ENCODE assay signal across 1 cellular context in the genomic region with DNA sequence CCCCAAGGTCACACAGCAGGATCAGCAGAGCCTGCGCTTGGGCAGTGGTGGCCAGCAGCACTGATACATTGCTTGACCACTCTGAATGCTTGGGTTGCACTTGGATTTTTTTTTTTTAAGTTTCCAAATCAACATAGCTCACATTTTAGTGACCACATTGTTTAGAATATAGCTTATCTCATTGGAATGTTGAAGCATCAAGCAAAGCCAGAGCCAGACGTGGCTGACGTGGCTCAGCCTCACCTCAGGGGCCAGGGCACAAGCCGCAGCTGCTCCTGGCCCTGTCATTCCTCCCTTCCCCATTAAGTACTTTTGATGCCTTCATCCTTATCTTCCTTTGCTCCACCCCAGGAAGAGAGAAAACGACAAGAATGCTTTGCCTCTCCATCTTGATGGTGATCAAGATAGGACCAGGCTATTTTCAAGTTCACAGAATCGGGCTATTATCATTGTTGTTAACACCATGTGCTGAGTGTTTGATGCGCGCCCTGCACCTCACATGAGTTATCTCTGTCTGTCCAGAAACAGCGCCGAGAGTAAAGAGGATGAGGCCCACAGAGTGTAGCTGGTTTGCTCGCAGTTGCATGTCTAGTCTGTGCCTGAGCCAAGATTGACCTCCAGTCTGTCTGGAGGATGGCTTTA.
TF ChIP-seq lines count a peak whose summit lies in the region.

No MANE protein-coding gene starts in this region.

TF ChIP-seq in GM23338, 12 proteins besides CTCF, POLR2A, EP300 and RAD21 (continued from another document):
- TF ChIP-seq, protein P1, sequence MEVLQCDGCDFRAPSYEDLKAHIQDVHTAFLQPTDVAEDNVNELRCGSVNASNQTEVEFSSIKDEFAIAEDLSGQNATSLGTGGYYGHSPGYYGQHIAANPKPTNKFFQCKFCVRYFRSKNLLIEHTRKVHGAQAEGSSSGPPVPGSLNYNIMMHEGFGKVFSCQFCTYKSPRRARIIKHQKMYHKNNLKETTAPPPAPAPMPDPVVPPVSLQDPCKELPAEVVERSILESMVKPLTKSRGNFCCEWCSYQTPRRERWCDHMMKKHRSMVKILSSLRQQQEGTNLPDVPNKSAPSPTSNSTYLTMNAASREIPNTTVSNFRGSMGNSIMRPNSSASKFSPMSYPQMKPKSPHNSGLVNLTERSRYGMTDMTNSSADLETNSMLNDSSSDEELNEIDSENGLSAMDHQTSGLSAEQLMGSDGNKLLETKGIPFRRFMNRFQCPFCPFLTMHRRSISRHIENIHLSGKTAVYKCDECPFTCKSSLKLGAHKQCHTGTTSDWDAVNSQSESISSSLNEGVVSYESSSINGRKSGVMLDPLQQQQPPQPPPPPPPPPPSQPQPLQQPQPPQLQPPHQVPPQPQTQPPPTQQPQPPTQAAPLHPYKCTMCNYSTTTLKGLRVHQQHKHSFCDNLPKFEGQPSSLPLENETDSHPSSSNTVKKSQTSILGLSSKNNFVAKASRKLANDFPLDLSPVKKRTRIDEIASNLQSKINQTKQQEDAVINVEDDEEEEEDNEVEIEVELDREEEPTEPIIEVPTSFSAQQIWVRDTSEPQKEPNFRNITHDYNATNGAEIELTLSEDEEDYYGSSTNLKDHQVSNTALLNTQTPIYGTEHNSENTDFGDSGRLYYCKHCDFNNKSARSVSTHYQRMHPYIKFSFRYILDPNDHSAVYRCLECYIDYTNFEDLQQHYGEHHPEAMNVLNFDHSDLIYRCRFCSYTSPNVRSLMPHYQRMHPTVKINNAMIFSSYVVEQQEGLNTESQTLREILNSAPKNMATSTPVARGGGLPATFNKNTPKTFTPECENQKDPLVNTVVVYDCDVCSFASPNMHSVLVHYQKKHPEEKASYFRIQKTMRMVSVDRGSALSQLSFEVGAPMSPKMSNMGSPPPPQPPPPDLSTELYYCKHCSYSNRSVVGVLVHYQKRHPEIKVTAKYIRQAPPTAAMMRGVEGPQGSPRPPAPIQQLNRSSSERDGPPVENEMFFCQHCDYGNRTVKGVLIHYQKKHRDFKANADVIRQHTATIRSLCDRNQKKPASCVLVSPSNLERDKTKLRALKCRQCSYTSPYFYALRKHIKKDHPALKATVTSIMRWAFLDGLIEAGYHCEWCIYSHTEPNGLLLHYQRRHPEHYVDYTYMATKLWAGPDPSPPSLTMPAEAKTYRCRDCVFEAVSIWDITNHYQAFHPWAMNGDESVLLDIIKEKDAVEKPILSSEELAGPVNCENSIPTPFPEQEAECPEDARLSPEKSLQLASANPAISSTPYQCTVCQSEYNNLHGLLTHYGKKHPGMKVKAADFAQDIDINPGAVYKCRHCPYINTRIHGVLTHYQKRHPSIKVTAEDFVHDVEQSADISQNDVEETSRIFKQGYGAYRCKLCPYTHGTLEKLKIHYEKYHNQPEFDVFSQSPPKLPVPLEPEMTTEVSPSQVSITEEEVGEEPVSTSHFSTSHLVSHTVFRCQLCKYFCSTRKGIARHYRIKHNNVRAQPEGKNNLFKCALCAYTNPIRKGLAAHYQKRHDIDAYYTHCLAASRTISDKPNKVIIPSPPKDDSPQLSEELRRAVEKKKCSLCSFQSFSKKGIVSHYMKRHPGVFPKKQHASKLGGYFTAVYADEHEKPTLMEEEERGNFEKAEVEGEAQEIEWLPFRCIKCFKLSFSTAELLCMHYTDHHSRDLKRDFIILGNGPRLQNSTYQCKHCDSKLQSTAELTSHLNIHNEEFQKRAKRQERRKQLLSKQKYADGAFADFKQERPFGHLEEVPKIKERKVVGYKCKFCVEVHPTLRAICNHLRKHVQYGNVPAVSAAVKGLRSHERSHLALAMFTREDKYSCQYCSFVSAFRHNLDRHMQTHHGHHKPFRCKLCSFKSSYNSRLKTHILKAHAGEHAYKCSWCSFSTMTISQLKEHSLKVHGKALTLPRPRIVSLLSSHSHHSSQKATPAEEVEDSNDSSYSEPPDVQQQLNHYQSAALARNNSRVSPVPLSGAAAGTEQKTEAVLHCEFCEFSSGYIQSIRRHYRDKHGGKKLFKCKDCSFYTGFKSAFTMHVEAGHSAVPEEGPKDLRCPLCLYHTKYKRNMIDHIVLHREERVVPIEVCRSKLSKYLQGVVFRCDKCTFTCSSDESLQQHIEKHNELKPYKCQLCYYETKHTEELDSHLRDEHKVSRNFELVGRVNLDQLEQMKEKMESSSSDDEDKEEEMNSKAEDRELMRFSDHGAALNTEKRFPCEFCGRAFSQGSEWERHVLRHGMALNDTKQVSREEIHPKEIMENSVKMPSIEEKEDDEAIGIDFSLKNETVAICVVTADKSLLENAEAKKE (CRISPR knock-in tag; IDR thresholded peaks at IDR 0.05), result no peak
- no peak for TF ChIP-seq CREB1 (CRISPR knock-in tag; IDR thresholded peaks at IDR 0.05; ENCODE audit: low read depth)
